In the genomic region with DNA sequence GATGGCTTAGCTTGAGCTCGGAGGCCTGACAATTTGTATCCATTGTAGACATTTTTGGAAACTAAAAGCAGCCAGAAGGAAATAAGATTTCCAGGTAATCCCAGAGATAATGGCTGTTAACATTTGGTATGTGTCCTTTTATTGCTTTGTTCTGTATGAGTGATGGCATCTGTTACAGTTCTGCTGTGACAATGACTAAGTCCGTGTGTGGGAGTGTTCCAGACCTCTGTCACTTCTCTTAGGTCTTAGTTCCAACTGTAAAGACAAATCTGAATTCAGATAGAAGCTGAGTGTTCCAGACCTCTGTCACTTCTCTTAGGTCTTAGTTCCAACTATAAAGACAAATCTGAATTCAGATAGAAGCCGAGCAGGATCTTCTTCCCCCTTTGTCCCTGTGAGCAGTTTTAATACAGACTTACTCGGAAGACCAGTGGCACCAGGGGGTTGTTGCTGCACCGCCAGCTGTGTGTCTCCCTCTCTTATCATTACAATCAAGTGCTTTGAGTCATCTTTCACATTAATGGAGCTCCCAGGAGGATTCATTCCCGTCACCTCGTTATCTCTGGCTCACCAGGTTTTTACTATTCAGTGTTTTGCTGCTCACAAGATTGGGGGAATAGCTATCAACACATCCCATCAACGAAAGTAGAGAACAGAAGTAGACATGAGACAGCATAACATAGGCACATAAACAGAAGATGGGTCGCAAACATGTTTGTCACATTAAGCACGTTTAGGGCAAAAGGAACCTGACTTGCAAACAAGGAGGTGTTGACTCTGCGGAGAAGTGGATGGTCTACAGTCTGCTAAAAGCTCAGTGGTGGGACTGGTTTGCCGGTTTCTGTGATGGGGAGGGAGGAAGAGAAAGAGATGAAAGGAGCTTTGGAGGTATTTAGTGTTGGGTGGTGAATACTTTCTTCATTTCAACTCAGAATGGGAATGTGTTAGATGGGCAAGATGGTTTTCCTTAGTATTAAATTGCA, we compare ENCODE assay signal across 22 cellular contexts.
DNase-seq lines count a peak whose midpoint lies in the region; ATAC-seq and TF ChIP-seq lines count a peak whose summit lies in the region.
"Had no signal": no experiment of that assay in that cellular context is flagged by ENCODE, and none has a peak within 500 bp of the region (broad histone marks: within the 10 kb centered on the region; RNA-seq: fewer than 3 reads in every experiment).

No MANE protein-coding gene starts in this region.

- H3K4me1 Mint-ChIP-seq in activated T-cell treated with anti-CD3 and anti-CD28 coated beads, Interleukin-2, amount 50 U/mL, for 72 hours (ENCODE audit: low read depth): no peaks in the 10 kb centered on the region
- peaks cover 13% of the 10 kb centered on the region for H3K4me1 Mint-ChIP-seq in central memory CD8-positive, alpha-beta T cell
- H3K4me1 Mint-ChIP-seq: activated CD4-positive, alpha-beta memory T cell treated with anti-CD3 and anti-CD28 coated beads, Interleukin-2, amount 10 ng/mL, durations not matched to agents 7 days and 5 days; stimulated activated naive B cell treated with anti-CD40 and anti-IgM and Interleukin-4, amounts not matched to agents 10 μg/mL and 1 μg/mL and 100 μg/mL, for 72 hours had no signal

- H3K27ac Mint-ChIP-seq in activated T-cell treated with anti-CD3 and anti-CD28 coated beads, Interleukin-2, amount 50 U/mL, for 72 hours: no peak overlapping the region
- peak overlapping the region; percentile 23 for H3K27ac Mint-ChIP-seq in central memory CD8-positive, alpha-beta T cell (ENCODE audit: low read depth)
- H3K27ac Mint-ChIP-seq: activated CD4-positive, alpha-beta memory T cell treated with anti-CD3 and anti-CD28 coated beads, Interleukin-2, amount 10 ng/mL, durations not matched to agents 7 days and 5 days; CD4-positive, alpha-beta T cell; dendritic cell treated with granulocyte-macrophage colony-stimulating factor and Interleukin-4, amounts not matched to agents 40 ng/mL and 50 ng/mL, for 4 days; stimulated activated naive B cell treated with anti-CD40 and anti-IgM and Interleukin-4, amounts not matched to agents 10 μg/mL and 1 μg/mL and 100 μg/mL, for 72 hours had no signal

- H3K27ac ChIP-seq in adrenal gland: no peak overlapping the region
- H3K27ac ChIP-seq: transverse colon had no signal

- no peaks in the 10 kb centered on the region for H3K27me3 Mint-ChIP-seq in activated T-cell treated with anti-CD3 and anti-CD28 coated beads, Interleukin-2, amount 50 U/mL, for 72 hours (ENCODE audit: low read depth)
- no peaks in the 10 kb centered on the region for H3K27me3 Mint-ChIP-seq in central memory CD8-positive, alpha-beta T cell
- H3K27me3 Mint-ChIP-seq: activated CD4-positive, alpha-beta memory T cell treated with anti-CD3 and anti-CD28 coated beads, Interleukin-2, amount 10 ng/mL, durations not matched to agents 7 days and 5 days; CD4-positive, alpha-beta T cell; dendritic cell treated with granulocyte-macrophage colony-stimulating factor and Interleukin-4, amounts not matched to agents 40 ng/mL and 50 ng/mL, for 4 days; stimulated activated naive B cell treated with anti-CD40 and anti-IgM and Interleukin-4, amounts not matched to agents 10 μg/mL and 1 μg/mL and 100 μg/mL, for 72 hours had no signal

- no peaks in the 10 kb centered on the region for H3K36me3 Mint-ChIP-seq in activated T-cell treated with anti-CD3 and anti-CD28 coated beads, Interleukin-2, amount 50 U/mL, for 72 hours (ENCODE audit: insufficient read depth in 2 of 2)
- peaks cover 9% of the 10 kb centered on the region for H3K36me3 Mint-ChIP-seq in central memory CD8-positive, alpha-beta T cell (ENCODE audit: insufficient read depth)
- H3K36me3 Mint-ChIP-seq: activated naive CD4-positive, alpha-beta T cell treated with anti-CD3 and anti-CD28 coated beads, Interleukin-2, amount 50 U/mL, for 72 hours had no signal

- no peak for TF ChIP-seq CTCF in adrenal gland (IDR thresholded peaks at IDR 0.05)

- H3K4me1 ChIP-seq in adrenal gland (replicated peaks in 1 of 2): no peaks in the 10 kb centered on the region
- H3K4me1 ChIP-seq: transverse colon had no signal

- WGBS in adrenal gland, 4 donors: 64 to 69% (median 66%) methylated on average over 12 of the region's 12 CpGs

- H3K36me3 ChIP-seq in adrenal gland (replicated peaks in 1 of 2): no peaks in the 10 kb centered on the region
- H3K36me3 ChIP-seq: transverse colon had no signal

- no peaks in the 10 kb centered on the region for H3K27me3 ChIP-seq in adrenal gland
- H3K27me3 ChIP-seq: transverse colon had no signal

- H3K4me3 ChIP-seq in adrenal gland: no peak overlapping the region
- H3K4me3 ChIP-seq: transverse colon had no signal

- no peak for DNase-seq in activated T-cell treated with anti-CD3 and anti-CD28 coated beads, Interleukin-2, amount 50 U/mL, for 72 hours
- DNase-seq in activated T-cell treated with anti-CD3 and anti-CD28 coated beads, Interleukin-2, amount 50 U/mL, for 48 hours: no peak
- DNase-seq in MV-4-11 (lab: John Stamatoyannopoulos, UW) (peak; percentile 10), superior temporal gyrus (ENCODE audit: extremely low spot score) (peak; percentile 46), adrenal gland (no peak), NCI-H446 (lab: John Stamatoyannopoulos, UW) (no peak)
- DNase-seq in central memory CD8-positive, alpha-beta T cell (ENCODE audit: low spot score in 2 of 2): no peak
- DNase-seq: activated CD4-positive, alpha-beta memory T cell treated with anti-CD3 and anti-CD28 coated beads, Interleukin-2, amount 10 ng/mL, durations not matched to agents 7 days and 5 days; activated T-cell treated with anti-CD3 and anti-CD28 coated beads, Interleukin-2, amount 50 U/mL, for 4 hours; CD4-positive, alpha-beta T cell; DMS153; foreskin fibroblast; hypothalamus; Karpas-422; midbrain; NCI-H1417 treated with DMSO at 0.1 percent for 48 hours; NK-92 treated with Interleukin-12 subunit alpha and Interleukin-12 subunit beta, amount 100 ng/mL, for 24 hours; stimulated activated naive B cell treated with anti-CD40 and anti-IgM and Interleukin-4, amounts not matched to agents 10 μg/mL and 1 μg/mL and 100 μg/mL, for 72 hours; transverse colon had no signal

- H3K4me3 Mint-ChIP-seq in activated T-cell treated with anti-CD3 and anti-CD28 coated beads, Interleukin-2, amount 50 U/mL, for 72 hours: no peak overlapping the region
- H3K4me3 Mint-ChIP-seq in central memory CD8-positive, alpha-beta T cell: no peak overlapping the region
- H3K4me3 Mint-ChIP-seq: activated CD4-positive, alpha-beta memory T cell treated with anti-CD3 and anti-CD28 coated beads, Interleukin-2, amount 10 ng/mL, durations not matched to agents 7 days and 5 days; activated T-cell treated with anti-CD3 and anti-CD28 coated beads, Interleukin-2, amount 50 U/mL, for 4 hours; CD4-positive, alpha-beta T cell; dendritic cell treated with granulocyte-macrophage colony-stimulating factor and Interleukin-4, amounts not matched to agents 40 ng/mL and 50 ng/mL, for 4 days; stimulated activated naive B cell treated with anti-CD40 and anti-IgM and Interleukin-4, amounts not matched to agents 10 μg/mL and 1 μg/mL and 100 μg/mL, for 72 hours had no signal

- no peaks in the 10 kb centered on the region for H3K9me3 ChIP-seq in adrenal gland (replicated peaks in 1 of 3)
- H3K9me3 ChIP-seq: transverse colon had no signal

- no peak for TF ChIP-seq POLR2A in adrenal gland (IDR thresholded peaks at IDR 0.05)

- intact Hi-C loops in adrenal gland (cut with DNase I): no loop called here

- no peaks in the 10 kb centered on the region for H3K9me3 Mint-ChIP-seq in activated T-cell treated with anti-CD3 and anti-CD28 coated beads, Interleukin-2, amount 50 U/mL, for 72 hours
- H3K9me3 Mint-ChIP-seq in central memory CD8-positive, alpha-beta T cell: no peaks in the 10 kb centered on the region
- H3K9me3 Mint-ChIP-seq: activated CD4-positive, alpha-beta memory T cell treated with anti-CD3 and anti-CD28 coated beads, Interleukin-2, amount 10 ng/mL, durations not matched to agents 7 days and 5 days; activated naive CD4-positive, alpha-beta T cell treated with anti-CD3 and anti-CD28 coated beads, Interleukin-2, amount 50 U/mL, for 72 hours; activated T-cell treated with anti-CD3 and anti-CD28 coated beads, Interleukin-2, amount 50 U/mL, for 4 hours; CD4-positive, alpha-beta T cell; dendritic cell treated with granulocyte-macrophage colony-stimulating factor and Interleukin-4, amounts not matched to agents 40 ng/mL and 50 ng/mL, for 4 days; stimulated activated naive B cell treated with anti-CD40 and anti-IgM and Interleukin-4, amounts not matched to agents 10 μg/mL and 1 μg/mL and 100 μg/mL, for 72 hours had no signal

- ATAC-seq in activated T-cell treated with anti-CD3 and anti-CD28 coated beads, Interleukin-2, amount 50 U/mL, for 72 hours (replicated peaks in 1 of 2): peak; percentile 44 to 57
- no peak for ATAC-seq in central memory CD8-positive, alpha-beta T cell (replicated peaks; ENCODE audit: extremely low read depth, poor library complexity, severe bottlenecking)
- no peak for ATAC-seq in GM18519 (IDR thresholded peaks at IDR 0.05; ENCODE audit: low FRiP score, unreplicated experiment)
- ATAC-seq: activated T-cell treated with anti-CD3 and anti-CD28 coated beads, Interleukin-2, amount 50 U/mL, for 4 hours; stimulated activated naive B cell treated with anti-CD40 and anti-IgM and Interleukin-4, amounts not matched to agents 10 μg/mL and 1 μg/mL and 100 μg/mL, for 72 hours had no signal

Comparison
In these comparisons a context has a peak if more than half of its experiments do, and no peak if none do; other contexts are left out.
1. ATAC-seq: peak in activated T-cell treated with anti-CD3 and anti-CD28 coated beads, Interleukin-2, amount 50 U/mL, for 72 hours (2 of 2); none in central memory CD8-positive, alpha-beta T cell (single experiment) and GM18519 (single experiment).
2. DNase-seq: peak in MV-4-11 (single experiment) and superior temporal gyrus (single experiment); none in activated T-cell treated with anti-CD3 and anti-CD28 coated beads, Interleukin-2, amount 50 U/mL, for 72 hours (0 of 2), activated T-cell treated with anti-CD3 and anti-CD28 coated beads, Interleukin-2, amount 50 U/mL, for 48 hours (0 of 2), central memory CD8-positive, alpha-beta T cell (0 of 2), adrenal gland (0 of 7) and NCI-H446 (0 of 2).